ENCODE assay signal across 9 cellular contexts in genomic region chr6:16345449-16346330, GRCh38.
DNase-seq lines count a peak whose midpoint lies in the region; ATAC-seq and TF ChIP-seq lines count a peak whose summit lies in the region.
"Had no signal": no experiment of that assay in that cellular context is flagged by ENCODE, and none has a peak within 500 bp of the region (broad histone marks: within the 10 kb centered on the region; RNA-seq: fewer than 3 reads in every experiment).

No MANE protein-coding gene starts in this region.

- no peak overlapping the region for H3K56ac ChIP-seq in H9 (ENCODE audit: insufficient read length, low read depth, low read length)

- H3K4me3 Mint-ChIP-seq in H9 = no peak overlapping the region
- H3K4me3 Mint-ChIP-seq: stimulated activated naive CD8-positive, alpha-beta T cell treated with anti-CD3 and anti-CD28 coated beads, Interleukin-15, amount 100 ng/mL, for 72 hours had no signal

- no peak overlapping the region for H3T11ph ChIP-seq in H9 (ENCODE audit: low read length)

- no peak for TF ChIP-seq CTCF in H9 (conservative IDR thresholded peaks at IDR 0.05)
- TF ChIP-seq CTCF in Panc1 (IDR thresholded peaks at IDR 0.05) = no peak
- no peak for TF ChIP-seq CTCF in fibroblast of mammary gland (conservative IDR thresholded peaks at IDR 0.05; ENCODE audit: control insufficient read depth, insufficient read depth, low read depth, low read length)

- DNase-seq in H9 (no peak), Panc1 (ENCODE audit: low read depth, low spot score) (peak; percentile 42), fibroblast of mammary gland (ENCODE audit: low read depth) (peak; percentile 99), skeletal muscle cell (ENCODE audit: low read depth) (peak; percentile 79), NCI-H2029 treated with DMSO at 0.1 percent for 48 hours (lab: John Stamatoyannopoulos, UW) (no peak), NCI-H526 treated with DMSO at 0.1 percent for 48 hours (lab: John Stamatoyannopoulos, UW) (no peak)
- DNase-seq: stimulated activated naive CD8-positive, alpha-beta T cell treated with anti-CD3 and anti-CD28 coated beads, Interleukin-15, amount 100 ng/mL, for 72 hours had no signal

- H3K4me1 ChIP-seq in H9 (ENCODE audit: insufficient read depth, low read length) (no peaks in the 10 kb centered on the region; the same call in 1 of the 2 replicates), Panc1 (ENCODE audit: control insufficient read depth, insufficient read depth, low read length) (peaks cover 17% of the 10 kb centered on the region)

- H2BK12ac ChIP-seq in H9 (ENCODE audit: insufficient read length, low read depth, low read length) = no peak overlapping the region

- H3K27me3 ChIP-seq in H9 (ENCODE audit: insufficient read depth, low read length) = no peaks in the 10 kb centered on the region
- no peaks in the 10 kb centered on the region for H3K27me3 ChIP-seq in Panc1 (ENCODE audit: control insufficient read depth, insufficient read depth, low read length)

- no peaks in the 10 kb centered on the region for H3K79me1 ChIP-seq in H9 (ENCODE audit: insufficient read depth, low read depth, low read length, poor library complexity, severe bottlenecking)

- H3K9me3 Mint-ChIP-seq in H9 = no peaks in the 10 kb centered on the region; a peak in 2 of 5 replicates
- H3K9me3 Mint-ChIP-seq: stimulated activated naive CD8-positive, alpha-beta T cell treated with anti-CD3 and anti-CD28 coated beads, Interleukin-15, amount 100 ng/mL, for 72 hours had no signal

- H3K18ac ChIP-seq in H9 (ENCODE audit: insufficient read length, low read depth, low read length) = no peak overlapping the region

- H3K79me2 ChIP-seq in H9 (ENCODE audit: insufficient read depth, low read length) = no peaks in the 10 kb centered on the region

- POLR2A ChIA-PET in Panc1 (lab: Charles Lee) = no interaction called here

- CTCF ChIA-PET in Panc1 (lab: Charles Lee) = no interaction called here

- H3K27ac ChIP-seq in H9 (ENCODE audit: insufficient read length, low read depth, low read length) = no peak overlapping the region
- peak overlapping the region; percentile 51 for H3K27ac ChIP-seq in Panc1 (ENCODE audit: low read length)

- H3K9ac ChIP-seq in H9 (ENCODE audit: extremely low read depth, insufficient read length, low read length) = no peak overlapping the region

- intact Hi-C loops in Panc1 (cut with micrococcal nuclease; ENCODE audit: unreplicated experiment) = no loop called here

- ATAC-seq in Panc1 = peak; percentile 89
- no peak for ATAC-seq in GM21528 (IDR thresholded peaks at IDR 0.05; ENCODE audit: low FRiP score, unreplicated experiment)
- no peak for ATAC-seq in HG02571 (IDR thresholded peaks at IDR 0.05; ENCODE audit: unreplicated experiment)
- ATAC-seq: stimulated activated naive CD8-positive, alpha-beta T cell treated with anti-CD3 and anti-CD28 coated beads, Interleukin-15, amount 100 ng/mL, for 72 hours had no signal

- no peak overlapping the region for H3K4me2 ChIP-seq in H9 (ENCODE audit: insufficient read depth, insufficient read length, low read length)

- no peak overlapping the region for H4K91ac ChIP-seq in H9 (ENCODE audit: insufficient read length, low read depth, low read length)

- H4K8ac ChIP-seq in H9 (replicated peaks; ENCODE audit: insufficient read length, low read depth, low read length) = no peak overlapping the region

- in situ Hi-C loops in Panc1 (cut with HindIII; ENCODE audit: low pct_unique_long_range_greater_than_20kb, low sequenced_read_pairs) = no loop called here

- H3K36me3 Mint-ChIP-seq in H9 (ENCODE audit: insufficient read depth in 1 of 3, low read depth in 3 of 3) = no peaks in the 10 kb centered on the region; a peak in 1 of 7 replicates

- no peak overlapping the region for H3K4ac ChIP-seq in H9 (ENCODE audit: low read depth, low read length)

- H2BK15ac ChIP-seq in H9 (ENCODE audit: low read depth, low read length) = no peak overlapping the region

- peaks cover 10% of the 10 kb centered on the region in 2 experiments for H3K4me1 Mint-ChIP-seq in H9

- H2BK20ac ChIP-seq in H9 (ENCODE audit: low read depth, low read length, poor library complexity, severe bottlenecking) = no peak overlapping the region

- no peak overlapping the region for H2BK5ac ChIP-seq in H9 (ENCODE audit: insufficient read length, low read length)

- no peak overlapping the region for H3K4me3 ChIP-seq in Panc1 (ENCODE audit: low read depth in 2 of 2, low read length in 2 of 2)
- no peak overlapping the region for H3K4me3 ChIP-seq in fibroblast of mammary gland (ENCODE audit: control insufficient read depth, low read depth, low read length)
- H3K4me3 ChIP-seq in skeletal muscle cell (ENCODE audit: low read depth, low read length) = no peak overlapping the region

- H3K23ac ChIP-seq in H9 (ENCODE audit: insufficient read length, low read depth, low read length) = no peak overlapping the region

- H3K23me2 ChIP-seq in H9 (ENCODE audit: insufficient read length, low read depth, low read length, poor library complexity, severe bottlenecking) = no peaks in the 10 kb centered on the region

- peak overlapping the region in 2 of 3 experiments; percentile 81 to 89; a peak in 3 of 7 replicates for H3K27ac Mint-ChIP-seq in H9

- no peak overlapping the region for H2BK120ac ChIP-seq in H9 (ENCODE audit: low read depth, low read length, poor library complexity, severe bottlenecking)

- no CpG with 5 or more reads among the region's 16 CpGs for WGBS in H9 (ENCODE audit: extremely low coverage, insufficient read length, low lambda C conversion rate)

- no TSS peak for BruUV-seq in Panc1 (replicated peaks; lab: Mats Ljungman, UMichigan)

- H3K9me3 ChIP-seq in H9 (ENCODE audit: control insufficient read depth, low read depth, low read length) (no peaks in the 10 kb centered on the region), Panc1 (ENCODE audit: control insufficient read depth, insufficient read depth, low read depth, low read length) (no peaks in the 10 kb centered on the region)

- no peak overlapping the region for H2AK5ac ChIP-seq in H9 (ENCODE audit: insufficient read length, low read length)

- H2AFZ ChIP-seq in H9 (ENCODE audit: low read length) = no peak overlapping the region

- no peak overlapping the region for H3K14ac ChIP-seq in H9 (ENCODE audit: insufficient read depth, low read length)

- no peaks in the 10 kb centered on the region for H3K27me3 Mint-ChIP-seq in H9 (ENCODE audit: low read depth)
- H3K27me3 Mint-ChIP-seq: stimulated activated naive CD8-positive, alpha-beta T cell treated with anti-CD3 and anti-CD28 coated beads, Interleukin-15, amount 100 ng/mL, for 72 hours had no signal

- H3K36me3 ChIP-seq in Panc1 (ENCODE audit: control insufficient read depth, insufficient read depth, low read length) = no peaks in the 10 kb centered on the region

- no peak overlapping the region for H4K5ac ChIP-seq in H9 (ENCODE audit: insufficient read length, low read depth, low read length)

- no peaks in the 10 kb centered on the region for H4K20me1 ChIP-seq in H9 (ENCODE audit: control insufficient read depth, insufficient read depth, insufficient read length)

Comparison
In these comparisons a context has a peak if more than half of its experiments do, and no peak if none do; other contexts are left out.
1. DNase-seq: peak in Panc1 (single experiment), fibroblast of mammary gland (single experiment) and skeletal muscle cell (single experiment); none in H9 (single experiment), NCI-H2029 treated with DMSO at 0.1 percent for 48 hours (single experiment) and NCI-H526 treated with DMSO at 0.1 percent for 48 hours (single experiment).